Comparison of ENCODE assay signal across 20 cellular contexts in the genomic region with DNA sequence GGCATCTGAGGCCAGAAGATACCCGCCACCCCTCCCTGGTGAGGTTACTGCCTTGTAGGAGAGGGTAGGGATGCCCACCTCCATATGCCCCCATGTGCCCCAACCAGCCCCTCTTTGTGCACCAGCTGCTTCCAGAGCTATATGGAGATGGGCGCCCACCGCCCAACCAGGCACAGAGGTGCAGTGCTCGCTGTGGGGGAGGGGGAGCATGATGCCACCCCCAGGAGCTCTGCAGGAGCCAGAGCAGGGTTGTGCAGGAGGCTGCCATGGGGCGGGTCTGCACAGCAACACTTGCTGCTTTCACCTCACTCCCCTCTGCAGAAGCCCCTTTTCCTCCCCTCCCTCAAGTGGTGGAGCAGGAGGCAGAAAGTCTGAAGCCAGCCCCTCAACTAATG.
"Had no signal": no experiment of that assay in that cellular context is flagged by ENCODE, and none has a peak within 500 bp of the region (broad histone marks: within the 10 kb centered on the region; RNA-seq: fewer than 3 reads in every experiment).

No MANE protein-coding gene starts in this region.

- H3K9me3 Mint-ChIP-seq: central memory CD8-positive, alpha-beta T cell; natural killer cell; neural crest cell; stimulated activated naive CD8-positive, alpha-beta T cell treated with anti-CD3 and anti-CD28 coated beads, Interleukin-15, amount 100 ng/mL, for 72 hours; type B pancreatic cell had no signal

- H3K27me3 ChIP-seq: heart left ventricle had no signal

- H3K27ac ChIP-seq: parathyroid adenoma, prostate gland had no signal

- H3K27ac Mint-ChIP-seq: stimulated activated naive B cell treated with anti-CD40 and anti-IgM and Interleukin-4, amounts not matched to agents 10 μg/mL and 1 μg/mL and 100 μg/mL, for 72 hours; type B pancreatic cell had no signal

- H3K4me3 Mint-ChIP-seq: central memory CD8-positive, alpha-beta T cell; mesothelial cell of epicardium; natural killer cell; neural crest cell; stimulated activated naive B cell treated with anti-CD40 and anti-IgM and Interleukin-4, amounts not matched to agents 10 μg/mL and 1 μg/mL and 100 μg/mL, for 72 hours; stimulated activated naive CD8-positive, alpha-beta T cell treated with anti-CD3 and anti-CD28 coated beads, Interleukin-15, amount 100 ng/mL, for 72 hours had no signal

- H3K9ac ChIP-seq: parathyroid adenoma had no signal

- H2AFZ ChIP-seq: parathyroid adenoma had no signal

- H3K27me3 Mint-ChIP-seq: central memory CD8-positive, alpha-beta T cell; stimulated activated naive CD8-positive, alpha-beta T cell treated with anti-CD3 and anti-CD28 coated beads, Interleukin-15, amount 100 ng/mL, for 72 hours; type B pancreatic cell had no signal

- H3K36me3 Mint-ChIP-seq: natural killer cell had no signal

- H3K9me3 ChIP-seq: heart left ventricle, prostate gland had no signal

- DNase-seq: cortex of kidney; effector memory CD4-positive, alpha-beta T cell; heart left ventricle; kidney glomerular epithelial cell; natural killer cell; occipital lobe; stimulated activated CD4-positive, alpha-beta T cell treated with anti-CD3 and anti-CD28 coated beads, Interleukin-2, amount 100 ng/mL, for 24 hours; stimulated activated CD4-positive, alpha-beta T cell treated with anti-CD3 and anti-CD28 coated beads, Interleukin-4, amount 100 ng/mL, for 4 hours; stimulated activated naive B cell treated with anti-CD40 and anti-IgM and Interleukin-4, amounts not matched to agents 10 μg/mL and 1 μg/mL and 100 μg/mL, for 72 hours; stimulated activated naive CD8-positive, alpha-beta T cell treated with anti-CD3 and anti-CD28 coated beads, Interleukin-15, amount 100 ng/mL, for 72 hours had no signal

- H3K4me3 ChIP-seq: heart left ventricle, prostate gland had no signal

- ATAC-seq: heart left ventricle; sciatic nerve; stimulated activated naive B cell treated with anti-CD40 and anti-IgM and Interleukin-4, amounts not matched to agents 10 μg/mL and 1 μg/mL and 100 μg/mL, for 72 hours; stimulated activated naive CD8-positive, alpha-beta T cell treated with anti-CD3 and anti-CD28 coated beads, Interleukin-15, amount 100 ng/mL, for 72 hours had no signal

- H3K4me1 ChIP-seq: prostate gland had no signal

- H3K36me3 ChIP-seq: heart left ventricle, prostate gland had no signal

- FAIRE-seq: frontal cortex, islet of Langerhans, urothelium cell line had no signal
